17 cellular contexts compared by ENCODE assay signal in genomic region chr10:30826679-30827078, GRCh38.
DNase-seq lines count a peak whose midpoint lies in the region; ATAC-seq and TF ChIP-seq lines count a peak whose summit lies in the region.
"Had no signal": no experiment of that assay in that cellular context is flagged by ENCODE, and none has a peak within 500 bp of the region (broad histone marks: within the 10 kb centered on the region; RNA-seq: fewer than 3 reads in every experiment).

No MANE protein-coding gene starts in this region.

- no peak overlapping the region for H2BK20ac ChIP-seq in IMR-90 (ENCODE audit: low read depth, low read length)

- H3K27me3 ChIP-seq in IMR-90 (ENCODE audit: control insufficient read depth, insufficient read depth, low read length) (no peaks in the 10 kb centered on the region), spleen (replicated peaks in 1 of 7) (peaks cover 0 to 7% (median 0%) of the 10 kb centered on the region in 7 donors), left ventricle myocardium inferior (ENCODE audit: low read depth) (peaks cover 12% of the 10 kb centered on the region)
- H3K27me3 ChIP-seq: BLaER1 had no signal

- H3K4me3 ChIP-seq in IMR-90 (ENCODE audit: insufficient read depth, low read depth, low read length) (no peak overlapping the region), spleen (no peak overlapping the region), left ventricle myocardium inferior (no peak overlapping the region)
- H3K4me3 ChIP-seq: BLaER1, GM23248 had no signal

- DNase-seq in IMR-90 (no peak), spleen (peak; percentile 32), activated gamma-delta T cell treated with Interleukin-2 at 50 U/mL for 16 hours (no peak), left ventricle myocardium inferior (no peak)
- DNase-seq: Caco-2; CD4-positive, CD25-positive, alpha-beta regulatory T cell; CD8-positive, alpha-beta T cell; DMS153; DND-41; GM23248; H7; HCEC 1CT had no signal

- POLR2A ChIA-PET in IMR-90 (lab: Charles Lee; ENCODE audit: unreplicated experiment): no interaction called here

- peaks cover 17% of the 10 kb centered on the region for H3K9me1 ChIP-seq in IMR-90 (ENCODE audit: insufficient read depth, low read length)

- H4K5ac ChIP-seq in IMR-90 (ENCODE audit: low read depth, low read length): no peak overlapping the region

- in situ Hi-C loops in IMR-90 (cut with MboI; ENCODE audit: low sequenced_read_pairs): no loop called here

- 0 out of 2 replicates have a peak overlapping the region, but pooled peaks have one; percentile 45 for H2AK5ac ChIP-seq in IMR-90 (ENCODE audit: low read depth, low read length)

- no peak overlapping the region for H3K18ac ChIP-seq in IMR-90 (ENCODE audit: low read depth, low read length)

- no peak overlapping the region for H2AFZ ChIP-seq in IMR-90 (replicated peaks; ENCODE audit: low read length, poor library complexity)
- H2AFZ ChIP-seq: GM23248 had no signal

- 0 out of 2 replicates have a peak overlapping the region, but pooled peaks have one; percentile 45 for H4K91ac ChIP-seq in IMR-90 (ENCODE audit: insufficient read depth, low read depth, low read length)

- 0 out of 2 replicates have a peak overlapping the region, but pooled peaks have one; percentile 8 for H3K4ac ChIP-seq in IMR-90 (ENCODE audit: low read depth, low read length)

- H3K56ac ChIP-seq in IMR-90 (ENCODE audit: extremely low read depth, insufficient read depth, low read length): no peak overlapping the region

- no peak for TF ChIP-seq CTCF in IMR-90 (conservative IDR thresholded peaks at IDR 0.05; ENCODE audit: low read depth, low read length)
- no peak for TF ChIP-seq CTCF in spleen (IDR thresholded peaks at IDR 0.05 in 8 of 11, conservative IDR thresholded peaks at IDR 0.05 in 3 of 11)
- no peak for TF ChIP-seq CTCF in left ventricle myocardium inferior (IDR thresholded peaks at IDR 0.05; ENCODE audit: borderline replicate concordance)

- no TSS peak for BruUV-seq in IMR-90 (replicated peaks; lab: Mats Ljungman, UMichigan)

- no peaks in the 10 kb centered on the region for H4K20me1 ChIP-seq in IMR-90 (ENCODE audit: insufficient read depth, low read length)
- H4K20me1 ChIP-seq: BLaER1 had no signal

- H3K36me3 ChIP-seq in IMR-90 (ENCODE audit: control insufficient read depth, insufficient read depth, low read length) (no peaks in the 10 kb centered on the region), spleen (no peaks in the 10 kb centered on the region), left ventricle myocardium inferior (no peaks in the 10 kb centered on the region)
- H3K36me3 ChIP-seq: BLaER1 had no signal

- H3K23ac ChIP-seq in IMR-90 (ENCODE audit: low read depth, low read length): no peak overlapping the region

- H4K8ac ChIP-seq in IMR-90 (ENCODE audit: low read depth in 2 of 2, low read length in 2 of 2): no peak overlapping the region

- ATAC-seq in IMR-90 (ENCODE audit: low read depth) (no peak), esophagus mucosa (peak; percentile 11), HG02938 (IDR thresholded peaks at IDR 0.05; ENCODE audit: unreplicated experiment) (no peak)
- ATAC-seq: CD8-positive, alpha-beta T cell had no signal

- H3K4me2 ChIP-seq in IMR-90 (ENCODE audit: low read depth, low read length): no peak overlapping the region
- H3K4me2 ChIP-seq: BLaER1 had no signal

- H3K79me1 ChIP-seq in IMR-90 (ENCODE audit: low read depth in 1 of 2, low read length in 2 of 2): no peaks in the 10 kb centered on the region; a peak in 1 of 4 replicates

- no peak overlapping the region for H2BK5ac ChIP-seq in IMR-90 (ENCODE audit: low read depth, low read length, poor library complexity, severe bottlenecking)

- H3K27ac ChIP-seq in IMR-90 (ENCODE audit: insufficient read depth, low read length) (no peak overlapping the region), spleen (no peak overlapping the region), left ventricle myocardium inferior (replicated peaks) (no peak overlapping the region)
- H3K27ac ChIP-seq: 22Rv1, BLaER1, C4-2B, GM23248 had no signal

- H3K4me1 ChIP-seq in IMR-90 (ENCODE audit: control insufficient read depth, insufficient read depth, low read length) (peaks cover 21% of the 10 kb centered on the region), spleen (peaks cover 0 to 4% (median 0%) of the 10 kb centered on the region in 6 donors), left ventricle myocardium inferior (peaks cover 18% of the 10 kb centered on the region)
- H3K4me1 ChIP-seq: BLaER1, Caco-2 had no signal

- no CpG with 5 or more reads among the region's 4 CpGs for WGBS in IMR-90 (ENCODE audit: extremely low coverage in 2 of 2, insufficient read length in 1 of 2), 2 experiments
- WGBS in spleen, 5 donors: 82 to 95% (median 89%) methylated on average over 3 to 4 of the region's 4 CpGs

- dilution Hi-C loops in IMR-90 (cut with HindIII; ENCODE audit: low sequenced_read_pairs, unreplicated experiment): no loop called here

- H2AK9ac ChIP-seq in IMR-90 (replicated peaks; ENCODE audit: low read depth, low read length, poor library complexity): no peak overlapping the region

- no peak overlapping the region; the same call in 1 of the 2 replicates for H2BK120ac ChIP-seq in IMR-90 (ENCODE audit: low read depth, low read length)

- CTCF ChIA-PET in IMR-90 (lab: Yijun Ruan, JAX): no interaction called here

- H2BK15ac ChIP-seq in IMR-90 (ENCODE audit: low read depth, low read length): no peak overlapping the region

- no peak for TF ChIP-seq RAD21 in IMR-90 (IDR thresholded peaks at IDR 0.05; ENCODE audit: low read length)

- TF ChIP-seq POLR2A in IMR-90 (IDR thresholded peaks at IDR 0.05; ENCODE audit: low read depth, low read length) (no peak), spleen (IDR thresholded peaks at IDR 0.05) (no peak)

- no peak overlapping the region for H3K9ac ChIP-seq in IMR-90 (ENCODE audit: low read depth, low read length)
- H3K9ac ChIP-seq: BLaER1, GM23248 had no signal

- H3K14ac ChIP-seq in IMR-90 (replicated peaks; ENCODE audit: low read depth, low read length): no peak overlapping the region

- intact Hi-C loops in IMR-90 (cut with micrococcal nuclease): no loop called here
- intact Hi-C loops in spleen (cut with DNase I; ENCODE audit: low total_unique reads): no loop called here
- intact Hi-C loops in left ventricle myocardium inferior (cut with micrococcal nuclease): no loop called here

- H3K9me3 ChIP-seq in IMR-90 (ENCODE audit: control insufficient read depth, insufficient read depth, low read length) (no peaks in the 10 kb centered on the region), spleen (no peaks in the 10 kb centered on the region), left ventricle myocardium inferior (replicated peaks) (no peaks in the 10 kb centered on the region)
- H3K9me3 ChIP-seq: BLaER1, Caco-2 had no signal

TF ChIP-seq in IMR-90, 13 proteins besides CTCF, POLR2A, EP300 and RAD21:
- TF ChIP-seq MAFK (IDR thresholded peaks at IDR 0.05; ENCODE audit: low read depth, low read length) (no peak), MXI1 (IDR thresholded peaks at IDR 0.05; ENCODE audit: borderline replicate concordance, low read depth, low read length) (no peak), CEBPB (IDR thresholded peaks at IDR 0.05; ENCODE audit: low read depth, low read length) (no peak), NFE2L2 (IDR thresholded peaks at IDR 0.05; ENCODE audit: low read depth, low read length) (no peak), RFX5 (IDR thresholded peaks at IDR 0.05; ENCODE audit: low read depth, low read length) (no peak)
